Comparison of ENCODE assay signal across 29 cellular contexts in genomic region chr3:8872291-8872690, GRCh38.
"Had no signal": no experiment of that assay in that cellular context is flagged by ENCODE, and none has a peak within 500 bp of the region (broad histone marks: within the 10 kb centered on the region; RNA-seq: fewer than 3 reads in every experiment).

No MANE protein-coding gene starts in this region.

- H3K27me3 ChIP-seq: breast epithelium, esophagus squamous epithelium, right atrium auricular region, stomach, thyroid gland, upper lobe of right lung had no signal

- H3K27ac ChIP-seq: breast epithelium, esophagus squamous epithelium, parathyroid adenoma, psoas muscle, right atrium auricular region, stomach, thyroid gland, upper lobe of right lung, WERI-Rb-1 had no signal

- H3K4me1 Mint-ChIP-seq: activated CD4-positive, alpha-beta T cell treated with anti-CD3 and anti-CD28 coated beads, Interleukin-2, amount 10 ng/mL, durations not matched to agents 24 days and 14 days; activated naive CD4-positive, alpha-beta T cell treated with anti-CD3 and anti-CD28 coated beads, Interleukin-2, amount 10 ng/mL, durations not matched to agents 7 days and 5 days; activated naive CD8-positive, alpha-beta T cell treated with anti-CD3 and anti-CD28 coated beads, Interleukin-2, amount 10 ng/mL, durations not matched to agents 7 days and 5 days; central memory CD8-positive, alpha-beta T cell; naive B cell; stimulated activated naive B cell treated with anti-CD40 and anti-IgM and Interleukin-4, amounts not matched to agents 10 μg/mL and 1 μg/mL and 100 μg/mL, for 72 hours; T-helper 17 cell had no signal

- H3K36me3 ChIP-seq: breast epithelium, right atrium auricular region, thyroid gland, upper lobe of right lung had no signal

- H3K9me3 ChIP-seq: breast epithelium, esophagus squamous epithelium, psoas muscle, right atrium auricular region, stomach, thyroid gland, upper lobe of right lung had no signal

- H3K4me3 ChIP-seq: breast epithelium, esophagus squamous epithelium, psoas muscle, right atrium auricular region, stomach, thyroid gland, upper lobe of right lung had no signal

- H3K27ac Mint-ChIP-seq: activated CD4-positive, alpha-beta memory T cell treated with anti-CD3 and anti-CD28 coated beads for 36 hours; activated CD4-positive, alpha-beta T cell treated with anti-CD3 and anti-CD28 coated beads, Interleukin-2, amount 10 ng/mL, durations not matched to agents 24 days and 14 days; activated naive CD4-positive, alpha-beta T cell treated with anti-CD3 and anti-CD28 coated beads, Interleukin-2, amount 10 ng/mL, durations not matched to agents 7 days and 5 days; activated naive CD8-positive, alpha-beta T cell treated with anti-CD3 and anti-CD28 coated beads, Interleukin-2, amount 10 ng/mL, durations not matched to agents 7 days and 5 days; activated T-cell treated with anti-CD3 and anti-CD28 coated beads, Interleukin-2, amount 50 U/mL, for 24 hours; stimulated activated naive B cell treated with anti-CD40 and anti-IgM and Interleukin-4, amounts not matched to agents 10 μg/mL and 1 μg/mL and 100 μg/mL, for 72 hours; T-helper 17 cell had no signal

- ATAC-seq: activated CD4-positive, CD25-positive, alpha-beta regulatory T cell treated with anti-CD3 and anti-CD28 coated beads, Interleukin-2, amount 50 U/mL, for 24 hours; left cardiac atrium; left ventricle myocardium superior; psoas muscle; stimulated activated naive B cell treated with anti-CD40 and anti-IgM and Interleukin-4, amounts not matched to agents 10 μg/mL and 1 μg/mL and 100 μg/mL, for 72 hours; T-helper 17 cell; upper lobe of right lung had no signal

- H2AFZ ChIP-seq: parathyroid adenoma had no signal

- H3K4me3 Mint-ChIP-seq: activated CD4-positive, alpha-beta memory T cell treated with anti-CD3 and anti-CD28 coated beads for 36 hours; activated CD4-positive, alpha-beta T cell treated with anti-CD3 and anti-CD28 coated beads, Interleukin-2, amount 10 ng/mL, durations not matched to agents 24 days and 14 days; activated naive CD4-positive, alpha-beta T cell treated with anti-CD3 and anti-CD28 coated beads, Interleukin-2, amount 10 ng/mL, durations not matched to agents 7 days and 5 days; activated naive CD8-positive, alpha-beta T cell treated with anti-CD3 and anti-CD28 coated beads, Interleukin-2, amount 10 ng/mL, durations not matched to agents 7 days and 5 days; activated T-cell treated with anti-CD3 and anti-CD28 coated beads, Interleukin-2, amount 50 U/mL, for 24 hours; central memory CD8-positive, alpha-beta T cell; naive B cell; stimulated activated naive B cell treated with anti-CD40 and anti-IgM and Interleukin-4, amounts not matched to agents 10 μg/mL and 1 μg/mL and 100 μg/mL, for 72 hours; T-helper 17 cell had no signal

- DNase-seq: activated CD4-positive, alpha-beta memory T cell treated with anti-CD3 and anti-CD28 coated beads for 36 hours; activated CD4-positive, alpha-beta T cell treated with anti-CD3 and anti-CD28 coated beads, Interleukin-2, amount 10 ng/mL, durations not matched to agents 24 days and 14 days; activated CD8-positive, alpha-beta memory T cell treated with anti-CD3 and anti-CD28 coated beads, Interleukin-2, amount 50 U/mL, for 48 hours; activated gamma-delta T cell; activated naive CD4-positive, alpha-beta T cell treated with anti-CD3 and anti-CD28 coated beads, Interleukin-2, amount 10 ng/mL, durations not matched to agents 7 days and 5 days; activated naive CD8-positive, alpha-beta T cell treated with anti-CD3 and anti-CD28 coated beads, Interleukin-2, amount 10 ng/mL, durations not matched to agents 7 days and 5 days; activated T-cell treated with anti-CD3 and anti-CD28 coated beads, Interleukin-2, amount 50 U/mL, for 24 hours; dermis blood vessel endothelial cell; effector CD4-positive, alpha-beta T cell; esophagus squamous epithelium; foreskin melanocyte; left cardiac atrium; left ventricle myocardium superior; naive B cell; psoas muscle; stimulated activated CD4-positive, alpha-beta T cell treated with anti-CD3 and anti-CD28 coated beads, Interleukin-15, amount 100 ng/mL, for 24 hours; stimulated activated CD4-positive, alpha-beta T cell treated with anti-CD3 and anti-CD28 coated beads, Interleukin-2, amount 100 ng/mL, for 24 hours; stimulated activated naive B cell treated with anti-CD40 and anti-IgM and Interleukin-4, amounts not matched to agents 10 μg/mL and 1 μg/mL and 100 μg/mL, for 72 hours; stomach; T-helper 17 cell; T1000; thyroid gland; upper lobe of right lung; WERI-Rb-1 had no signal

- H3K4me1 ChIP-seq: breast epithelium, esophagus squamous epithelium, parathyroid adenoma, psoas muscle, right atrium auricular region, stomach, thyroid gland, upper lobe of right lung had no signal

- H3K9me3 Mint-ChIP-seq: activated CD4-positive, alpha-beta memory T cell treated with anti-CD3 and anti-CD28 coated beads for 36 hours; activated CD4-positive, alpha-beta T cell treated with anti-CD3 and anti-CD28 coated beads, Interleukin-2, amount 10 ng/mL, durations not matched to agents 24 days and 14 days; activated naive CD4-positive, alpha-beta T cell treated with anti-CD3 and anti-CD28 coated beads, Interleukin-2, amount 10 ng/mL, durations not matched to agents 7 days and 5 days; activated T-cell treated with anti-CD3 and anti-CD28 coated beads, Interleukin-2, amount 50 U/mL, for 24 hours; central memory CD8-positive, alpha-beta T cell had no signal

- H3K27me3 Mint-ChIP-seq: activated CD4-positive, alpha-beta memory T cell treated with anti-CD3 and anti-CD28 coated beads for 36 hours; activated CD4-positive, alpha-beta T cell treated with anti-CD3 and anti-CD28 coated beads, Interleukin-2, amount 10 ng/mL, durations not matched to agents 24 days and 14 days; activated naive CD4-positive, alpha-beta T cell treated with anti-CD3 and anti-CD28 coated beads, Interleukin-2, amount 10 ng/mL, durations not matched to agents 7 days and 5 days; activated naive CD8-positive, alpha-beta T cell treated with anti-CD3 and anti-CD28 coated beads, Interleukin-2, amount 10 ng/mL, durations not matched to agents 7 days and 5 days; activated T-cell treated with anti-CD3 and anti-CD28 coated beads, Interleukin-2, amount 50 U/mL, for 24 hours; central memory CD8-positive, alpha-beta T cell; naive B cell; stimulated activated naive B cell treated with anti-CD40 and anti-IgM and Interleukin-4, amounts not matched to agents 10 μg/mL and 1 μg/mL and 100 μg/mL, for 72 hours; T-helper 17 cell had no signal

- H3K9ac ChIP-seq: parathyroid adenoma had no signal
